In genomic region chr5:148998174-148998797, GRCh38 we compare ENCODE assay signal across 8 cellular contexts.
DNase-seq lines count a peak whose midpoint lies in the region; ATAC-seq and TF ChIP-seq lines count a peak whose summit lies in the region.

No MANE protein-coding gene starts in this region.

- no peak overlapping the region for H3K9ac ChIP-seq in liver (ENCODE audit: low read depth in 1 of 2, low read length in 2 of 2)

- no peaks in the 10 kb centered on the region for H3K36me3 ChIP-seq in liver (ENCODE audit: control insufficient read depth in 4 of 4, insufficient read depth in 3 of 4, low read depth in 1 of 4, low read length in 3 of 4)

- H3K9me3 ChIP-seq in AG04450 (ENCODE audit: control insufficient read depth, insufficient read depth, low read length), result no peaks in the 10 kb centered on the region
- no peaks in the 10 kb centered on the region for H3K9me3 ChIP-seq in liver (ENCODE audit: control insufficient read depth in 4 of 4, low read length in 3 of 4)

- DNase-seq in AG04450 (ENCODE audit: low read depth, low spot score), result no peak
- DNase-seq in GM04504 (ENCODE audit: low read depth), result peak; percentile 47
- DNase-seq in NOMO-1 (lab: John Stamatoyannopoulos, UW; ENCODE audit: unreplicated experiment in 2 of 2), result peak; percentile 3 to 49
- DNase-seq in cardiac fibroblast (ENCODE audit: low read depth in 2 of 2), result peak; percentile 76 to 88
- DNase-seq in D341Med (ENCODE audit: low spot score), result no peak

- peak; percentile 92 for TF ChIP-seq RAD21 in liver (IDR thresholded peaks at IDR 0.05)

- H3K4me3 ChIP-seq in AG04450 (ENCODE audit: low read depth, low read length) (no peak overlapping the region), cardiac fibroblast (replicated peaks in 1 of 2; ENCODE audit: low read depth in 2 of 2, low read length in 2 of 2) (no peak overlapping the region), liver (ENCODE audit: low read depth in 1 of 3, low read length in 3 of 3) (no peak overlapping the region)

- POLR2A ChIA-PET in AG04450 (lab: Yijun Ruan, JAX), result no interaction called here

- H3K27ac ChIP-seq in AG04450 (ENCODE audit: low read depth, low read length) (no peak overlapping the region), liver (ENCODE audit: low read depth in 1 of 2, low read length in 2 of 2) (no peak overlapping the region)

- ATAC-seq in HG03066 (IDR thresholded peaks at IDR 0.05; ENCODE audit: low read depth, unreplicated experiment), result peak; percentile 71
- ATAC-seq in HG02571 (IDR thresholded peaks at IDR 0.05; ENCODE audit: unreplicated experiment), result no peak

- 57% methylated on average over 6 of the region's 6 CpGs for WGBS in liver

- peaks cover 0 to 8% (median 4%) of the 10 kb centered on the region in 4 donors for H3K4me1 ChIP-seq in liver (ENCODE audit: control insufficient read depth in 4 of 4, insufficient read depth in 4 of 4, low read length in 3 of 4)

- TF ChIP-seq CTCF in AG04450 (IDR thresholded peaks at IDR 0.05; ENCODE audit: low read depth, low read length), result peak; percentile 69
- peak; percentile 62 for TF ChIP-seq CTCF in cardiac fibroblast (IDR thresholded peaks at IDR 0.05; ENCODE audit: low read depth, low read length)
- TF ChIP-seq CTCF in liver (IDR thresholded peaks at IDR 0.05; ENCODE audit: low read depth, low read length, missing input control), result peak; percentile 73

- H3K27me3 ChIP-seq in AG04450 (ENCODE audit: control insufficient read depth, insufficient read depth, low read length), result no peaks in the 10 kb centered on the region
- no peaks in the 10 kb centered on the region for H3K27me3 ChIP-seq in liver (ENCODE audit: control insufficient read depth in 4 of 4, insufficient read depth in 4 of 4, low read length in 3 of 4)

- CTCF ChIA-PET in AG04450 (lab: Charles Lee), result interaction anchor here (0.7 to 18.8 kb wide), 15 partner anchors 15 to 264 kb away, joined by 3 to 246 read pairs (median 4); no protein-coding TSS in a partner anchor

TF ChIP-seq in liver, 16 proteins besides CTCF, POLR2A, EP300 and RAD21:
- TF ChIP-seq GABPA (IDR thresholded peaks at IDR 0.05 in 1 of 2, conservative IDR thresholded peaks at IDR 0.05 in 1 of 2), result no peak
- TF ChIP-seq SP1 (IDR thresholded peaks at IDR 0.05), result no peak
- no peak for TF ChIP-seq JUND (IDR thresholded peaks at IDR 0.05)
- no peak for TF ChIP-seq REST (IDR thresholded peaks at IDR 0.05)
- no peak for TF ChIP-seq TAF1 (conservative IDR thresholded peaks at IDR 0.05)
- TF ChIP-seq FOXA1 (IDR thresholded peaks at IDR 0.05), result no peak
- TF ChIP-seq RXRA (IDR thresholded peaks at IDR 0.05), result no peak
- TF ChIP-seq ZBTB33 (IDR thresholded peaks at IDR 0.05), result no peak
- no peak for TF ChIP-seq NR2F2 (IDR thresholded peaks at IDR 0.05)

Comparison
In these comparisons a context has a peak if more than half of its experiments do, and no peak if none do; other contexts are left out.
1. DNase-seq: peak in GM04504 (single experiment), NOMO-1 (2 of 2) and cardiac fibroblast (2 of 2); none in AG04450 (single experiment) and D341Med (single experiment).
2. Peak in every context shown above with its lines, with median percentiles within 50 percentile points of each other: CTCF ChIP-seq.